In the genomic region with DNA sequence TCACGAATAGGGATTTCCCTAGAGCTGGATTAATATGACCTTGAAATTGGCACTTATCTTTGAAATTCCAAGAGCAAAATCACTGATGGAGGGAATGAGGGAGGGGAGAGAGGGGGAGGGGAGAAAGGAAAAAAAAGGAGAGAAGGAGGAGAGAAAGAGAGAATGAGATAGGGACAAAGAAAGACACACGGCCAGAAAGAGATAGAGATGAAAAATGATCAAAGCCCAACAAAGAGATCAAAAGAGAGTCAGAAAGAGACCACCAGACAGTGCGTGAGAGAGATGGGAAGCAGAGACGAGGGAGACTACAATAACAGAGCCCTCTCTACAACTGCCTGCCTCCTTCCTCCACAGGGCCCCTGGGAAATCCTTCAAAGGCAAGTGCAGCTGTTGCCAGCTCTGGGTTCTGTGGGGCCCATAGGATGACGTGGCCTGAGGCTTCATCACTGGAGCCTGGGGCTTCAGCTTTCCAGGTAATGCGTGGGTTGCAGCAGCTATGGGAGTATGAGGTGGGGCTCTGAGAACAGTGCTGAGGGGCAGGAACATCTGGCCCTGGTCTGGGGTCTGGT, we compare ENCODE assay signal across 1 cellular context.
A peak's percentile ranks its signal among the peaks of the same experiment; 100 is the strongest.
TF ChIP-seq lines count a peak whose summit lies in the region.

No MANE protein-coding gene starts in this region.

TF ChIP-seq in GM12878, 131 proteins besides CTCF, POLR2A, EP300 and RAD21:
- TF ChIP-seq SIN3A (IDR thresholded peaks at IDR 0.05; ENCODE audit: low read depth, low read length) (no peak), PAX8 (IDR thresholded peaks at IDR 0.05) (no peak), TCF12 (IDR thresholded peaks at IDR 0.05; ENCODE audit: low read depth, low read length) (no peak), SIX5 (IDR thresholded peaks at IDR 0.05; ENCODE audit: low read depth, low read length, severe bottlenecking) (no peak), MEF2B (IDR thresholded peaks at IDR 0.05; ENCODE audit: partially characterized antibody, poor library complexity, severe bottlenecking) (no peak), IKZF2 (IDR thresholded peaks at IDR 0.05) (peak in 1 of 2 experiments; percentile 16; a peak in 1 of 4 replicates), KAT2A (conservative IDR thresholded peaks at IDR 0.05; ENCODE audit: control insufficient read depth, low read depth, low read length) (no peak), NBN (IDR thresholded peaks at IDR 0.05) (0 out of 2 replicates have a peak, but pooled peaks have one; percentile 20), HDGF (IDR thresholded peaks at IDR 0.05) (peak; percentile 57; the same call in 1 of the 2 replicates)
TF ChIP-seq in GM12878: peak in this region for 3.
